8 cellular contexts compared by ENCODE assay signal in genomic region chr2:11753886-11754704, GRCh38. TPM values are rescaled to one million over a fixed set of nuclear protein-coding genes. Genes with fewer than 3 reads are reported as not detected.
DNase-seq lines count a peak whose midpoint lies in the region; ATAC-seq and TF ChIP-seq lines count a peak whose summit lies in the region.

No MANE protein-coding gene starts in this region.

- peaks cover 19% of the 10 kb centered on the region for H3K36me3 Mint-ChIP-seq in activated CD4-positive, alpha-beta T cell treated with anti-CD3 and anti-CD28 coated beads, Interleukin-2, amount 10 ng/mL, durations not matched to agents 24 days and 14 days (ENCODE audit: low read depth)

- peaks cover 19% of the 10 kb centered on the region for H3K4me1 ChIP-seq in osteoblast (ENCODE audit: insufficient read depth, low read length)

- no peak overlapping the region for H3K27ac ChIP-seq in osteoblast (ENCODE audit: low read depth, low read length)

- H3K9me3 Mint-ChIP-seq in activated CD4-positive, alpha-beta T cell treated with anti-CD3 and anti-CD28 coated beads, Interleukin-2, amount 10 ng/mL, durations not matched to agents 24 days and 14 days, result no peaks in the 10 kb centered on the region

- H3K27me3 ChIP-seq in osteoblast (ENCODE audit: insufficient read depth, low read length), result no peaks in the 10 kb centered on the region

- no peaks in the 10 kb centered on the region for H3K36me3 ChIP-seq in osteoblast (ENCODE audit: insufficient read depth, low read length)

- TF ChIP-seq CTCF in osteoblast (IDR thresholded peaks at IDR 0.05; ENCODE audit: extremely low read depth, low read depth, low read length), result no peak

- peak overlapping the region; percentile 3 for H3K4me3 ChIP-seq in osteoblast (ENCODE audit: insufficient read depth, low read length)

- no peaks in the 10 kb centered on the region for H3K9me3 ChIP-seq in osteoblast (ENCODE audit: low read depth, low read length)

- ATAC-seq in GM18498 (IDR thresholded peaks at IDR 0.05; ENCODE audit: unreplicated experiment) (peak; percentile 28), HG02678 (IDR thresholded peaks at IDR 0.05; ENCODE audit: unreplicated experiment) (peak; percentile 28)

- intact Hi-C loops in activated CD4-positive, alpha-beta T cell treated with anti-CD3 and anti-CD28 coated beads, Interleukin-2, amount 10 ng/mL, durations not matched to agents 24 days and 14 days (cut with micrococcal nuclease), result loop anchor here (1.0 to 10.0 kb wide), 7 partner anchors 10 to 963 kb away; partner anchors contain the start of genes E2F6 and TRIB2

- peak overlapping the region; percentile 89 for H3K27ac Mint-ChIP-seq in activated CD4-positive, alpha-beta T cell treated with anti-CD3 and anti-CD28 coated beads, Interleukin-2, amount 10 ng/mL, durations not matched to agents 24 days and 14 days

- peaks cover 61% of the 10 kb centered on the region for H4K20me1 ChIP-seq in osteoblast (ENCODE audit: insufficient read depth, low read length)

- H3K4me2 ChIP-seq in osteoblast (ENCODE audit: insufficient read depth, low read length), result peak overlapping the region; percentile 5

- no peaks in the 10 kb centered on the region for H3K27me3 Mint-ChIP-seq in activated CD4-positive, alpha-beta T cell treated with anti-CD3 and anti-CD28 coated beads, Interleukin-2, amount 10 ng/mL, durations not matched to agents 24 days and 14 days

- peak; percentile 79 to 83 for DNase-seq in NCI-H187 (lab: John Stamatoyannopoulos, UW)
- peak; percentile 87 for DNase-seq in activated CD4-positive, alpha-beta T cell treated with anti-CD3 and anti-CD28 coated beads, Interleukin-2, amount 10 ng/mL, durations not matched to agents 24 days and 14 days
- peak; percentile 63 for DNase-seq in effector CD4-positive, alpha-beta T cell
- peak; percentile 94 for DNase-seq in osteoblast (ENCODE audit: insufficient read length, low spot score, missing footprints)
- DNase-seq in retina, result no peak
- no peak for DNase-seq in NCI-H524 (lab: John Stamatoyannopoulos, UW)

- H2AFZ ChIP-seq in osteoblast (ENCODE audit: low read length), result no peak overlapping the region

- peaks cover 71% of the 10 kb centered on the region for H3K4me1 Mint-ChIP-seq in activated CD4-positive, alpha-beta T cell treated with anti-CD3 and anti-CD28 coated beads, Interleukin-2, amount 10 ng/mL, durations not matched to agents 24 days and 14 days

- peak overlapping the region; percentile 80 for H3K4me3 Mint-ChIP-seq in activated CD4-positive, alpha-beta T cell treated with anti-CD3 and anti-CD28 coated beads, Interleukin-2, amount 10 ng/mL, durations not matched to agents 24 days and 14 days

- H3K79me2 ChIP-seq in osteoblast (ENCODE audit: insufficient read depth, low read length), result peaks cover 82% of the 10 kb centered on the region

RNA-seq across cellular contexts. Expression of gene LPIN1, which starts 7.7 kb away (rescaled TPM):
- 46.3 and 52.3 TPM in 2 replicates for total RNA-seq in activated CD4-positive, alpha-beta T cell treated with anti-CD3 and anti-CD28 coated beads, Interleukin-2, amount 10 ng/mL, durations not matched to agents 24 days and 14 days
- 111 and 117 TPM in 2 replicates for total RNA-seq in osteoblast

Comparison
In these comparisons a context has a peak if more than half of its experiments do, and no peak if none do; other contexts are left out.
1. DNase-seq: peak in NCI-H187 (2 of 2), activated CD4-positive, alpha-beta T cell treated with anti-CD3 and anti-CD28 coated beads, Interleukin-2, amount 10 ng/mL, durations not matched to agents 24 days and 14 days (single experiment), effector CD4-positive, alpha-beta T cell (single experiment) and osteoblast (single experiment); none in retina (single experiment) and NCI-H524 (0 of 2).